In the genomic region with DNA sequence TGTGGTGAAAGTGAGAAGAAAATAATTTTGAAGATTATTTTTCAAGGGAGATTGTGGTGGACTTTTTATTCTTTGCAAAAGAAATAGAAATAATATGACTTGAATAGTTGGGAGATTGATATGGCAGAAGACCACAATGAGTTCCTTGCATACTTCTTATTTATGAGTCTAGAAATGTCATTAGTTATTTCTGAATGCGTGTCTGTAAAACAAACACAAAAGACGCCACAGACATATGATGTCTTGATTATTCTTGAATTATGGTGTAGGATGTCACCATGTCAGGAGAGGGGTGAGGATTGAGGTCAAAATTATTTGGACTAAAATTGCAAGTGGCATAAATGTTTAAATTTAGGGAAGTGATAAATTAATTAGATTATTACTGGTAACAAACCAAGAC, we compare ENCODE assay signal across 39 cellular contexts.
"Had no signal": no experiment of that assay in that cellular context is flagged by ENCODE, and none has a peak within 500 bp of the region (broad histone marks: within the 10 kb centered on the region; RNA-seq: fewer than 3 reads in every experiment).

No MANE protein-coding gene starts in this region.

- H3K36me3 Mint-ChIP-seq: activated naive CD4-positive, alpha-beta T cell treated with anti-CD3 and anti-CD28 coated beads, Interleukin-2, amount 10 ng/mL, durations not matched to agents 7 days and 5 days; activated naive CD4-positive, alpha-beta T cell treated with anti-CD3 and anti-CD28 coated beads, Interleukin-2, amount 50 U/mL, for 24 hours; activated naive CD4-positive, alpha-beta T cell treated with anti-CD3 and anti-CD28 coated beads, Interleukin-2, amount 50 U/mL, for 72 hours; activated naive CD8-positive, alpha-beta T cell; activated naive CD8-positive, alpha-beta T cell treated with anti-CD3 and anti-CD28 coated beads for 36 hours; activated naive CD8-positive, alpha-beta T cell treated with anti-CD3 and anti-CD28 coated beads, Interleukin-2, amount 10 ng/mL, durations not matched to agents 7 days and 5 days had no signal

- H3K27me3 ChIP-seq: adrenal gland, ascending aorta, body of pancreas, brain microvascular endothelial cell, breast epithelium, cardiac muscle cell had no signal

- H3K4me3 Mint-ChIP-seq: activated naive CD4-positive, alpha-beta T cell treated with anti-CD3 and anti-CD28 coated beads for 36 hours; activated naive CD4-positive, alpha-beta T cell treated with anti-CD3 and anti-CD28 coated beads, Interleukin-2, amount 10 ng/mL, durations not matched to agents 7 days and 5 days; activated naive CD4-positive, alpha-beta T cell treated with anti-CD3 and anti-CD28 coated beads, Interleukin-2, amount 50 U/mL, for 24 hours; activated naive CD8-positive, alpha-beta T cell; activated naive CD8-positive, alpha-beta T cell treated with anti-CD3 and anti-CD28 coated beads for 36 hours; activated naive CD8-positive, alpha-beta T cell treated with anti-CD3 and anti-CD28 coated beads, Interleukin-2, amount 10 ng/mL, durations not matched to agents 7 days and 5 days; activated naive CD8-positive, alpha-beta T cell treated with anti-CD3 and anti-CD28 coated beads, Interleukin-2, amount 50 U/mL, for 24 hours; activated T-cell treated with anti-CD3 and anti-CD28 coated beads, Interleukin-2, amount 50 U/mL, for 24 hours; activated T-cell treated with anti-CD3 and anti-CD28 coated beads, Interleukin-2, amount 50 U/mL, for 4 hours; activated T-cell treated with anti-CD3 and anti-CD28 coated beads, Interleukin-2, amount 50 U/mL, for 72 hours; activated T-helper 1 cell treated with anti-CD3 and anti-CD28 coated beads, Interleukin-12 subunit alpha, Interleukin-12 subunit beta, Interleukin-2, Interleukin-4 antibody, amounts not matched to agents 30 ng/mL and 10 ng/mL and 1 ng/mL, durations not matched to agents 14 hours and 24 hours and 36 hours; activated T-helper 17 cell treated with anti-CD3 and anti-CD28 coated beads, Interleukin-2, amount 50 U/mL, for 72 hours; brain; central memory CD8-positive, alpha-beta T cell had no signal

- FAIRE-seq: bronchial epithelial cell had no signal

- DNase-seq: activated effector memory CD4-positive, alpha-beta T cell treated with anti-CD3 and anti-CD28 coated beads, Interleukin-2, amount 50 U/mL, for 16 hours; activated effector memory CD4-positive, alpha-beta T cell treated with Interleukin-2 at 50 U/mL for 16 hours; activated gamma-delta T cell; activated gamma-delta T cell treated with Interleukin-2 at 50 U/mL for 16 hours; activated naive CD4-positive, alpha-beta T cell; activated naive CD4-positive, alpha-beta T cell treated with anti-CD3 and anti-CD28 coated beads for 36 hours; activated naive CD4-positive, alpha-beta T cell treated with anti-CD3 and anti-CD28 coated beads, Interleukin-2, amount 10 ng/mL, durations not matched to agents 7 days and 5 days; activated naive CD4-positive, alpha-beta T cell treated with anti-CD3 and anti-CD28 coated beads, Interleukin-2, amount 50 U/mL, for 16 hours; activated naive CD4-positive, alpha-beta T cell treated with Interleukin-2 at 50 U/mL for 16 hours; activated naive CD8-positive, alpha-beta T cell treated with anti-CD3 and anti-CD28 coated beads for 36 hours; activated naive CD8-positive, alpha-beta T cell treated with anti-CD3 and anti-CD28 coated beads, Interleukin-2, amount 10 ng/mL, durations not matched to agents 7 days and 5 days; activated naive CD8-positive, alpha-beta T cell treated with anti-CD3 and anti-CD28 coated beads, Interleukin-2, amount 50 U/mL, for 24 hours; activated T-cell treated with anti-CD3 and anti-CD28 coated beads, Interleukin-2, amount 50 U/mL, for 1 hour; activated T-cell treated with anti-CD3 and anti-CD28 coated beads, Interleukin-2, amount 50 U/mL, for 24 hours; activated T-cell treated with anti-CD3 and anti-CD28 coated beads, Interleukin-2, amount 50 U/mL, for 4 hours; activated T-cell treated with anti-CD3 and anti-CD28 coated beads, Interleukin-2, amount 50 U/mL, for 48 hours; activated T-cell treated with anti-CD3 and anti-CD28 coated beads, Interleukin-2, amount 50 U/mL, for 72 hours; adrenal gland; amniotic stem cell; amygdala; anterior cingulate cortex; aorta; body of pancreas; brain microvascular endothelial cell; caudate nucleus; central memory CD4-positive, alpha-beta T cell; cerebellar nuclear complex had no signal

- H3K4me1 Mint-ChIP-seq: activated naive CD4-positive, alpha-beta T cell treated with anti-CD3 and anti-CD28 coated beads, Interleukin-2, amount 10 ng/mL, durations not matched to agents 7 days and 5 days; activated naive CD4-positive, alpha-beta T cell treated with anti-CD3 and anti-CD28 coated beads, Interleukin-2, amount 50 U/mL, for 24 hours; activated naive CD8-positive, alpha-beta T cell treated with anti-CD3 and anti-CD28 coated beads for 36 hours; activated naive CD8-positive, alpha-beta T cell treated with anti-CD3 and anti-CD28 coated beads, Interleukin-2, amount 10 ng/mL, durations not matched to agents 7 days and 5 days; activated naive CD8-positive, alpha-beta T cell treated with anti-CD3 and anti-CD28 coated beads, Interleukin-2, amount 50 U/mL, for 24 hours; activated T-helper 17 cell treated with anti-CD3 and anti-CD28 coated beads, Interleukin-2, amount 50 U/mL, for 72 hours; brain; central memory CD8-positive, alpha-beta T cell had no signal

- H3K9me3 ChIP-seq: adrenal gland, ascending aorta, body of pancreas, breast epithelium had no signal

- H3K36me3 ChIP-seq: adrenal gland, ascending aorta, brain microvascular endothelial cell, breast epithelium, cardiac muscle cell had no signal

- H3K27ac Mint-ChIP-seq: activated naive CD4-positive, alpha-beta T cell treated with anti-CD3 and anti-CD28 coated beads for 36 hours; activated naive CD4-positive, alpha-beta T cell treated with anti-CD3 and anti-CD28 coated beads, Interleukin-2, amount 10 ng/mL, durations not matched to agents 7 days and 5 days; activated naive CD4-positive, alpha-beta T cell treated with anti-CD3 and anti-CD28 coated beads, Interleukin-2, amount 50 U/mL, for 24 hours; activated naive CD4-positive, alpha-beta T cell treated with anti-CD3 and anti-CD28 coated beads, Interleukin-2, amount 50 U/mL, for 72 hours; activated naive CD8-positive, alpha-beta T cell; activated naive CD8-positive, alpha-beta T cell treated with anti-CD3 and anti-CD28 coated beads for 36 hours; activated naive CD8-positive, alpha-beta T cell treated with anti-CD3 and anti-CD28 coated beads, Interleukin-2, amount 10 ng/mL, durations not matched to agents 7 days and 5 days; activated naive CD8-positive, alpha-beta T cell treated with anti-CD3 and anti-CD28 coated beads, Interleukin-2, amount 50 U/mL, for 24 hours; activated T-cell treated with anti-CD3 and anti-CD28 coated beads, Interleukin-2, amount 50 U/mL, for 24 hours; activated T-cell treated with anti-CD3 and anti-CD28 coated beads, Interleukin-2, amount 50 U/mL, for 72 hours; activated T-helper 1 cell treated with anti-CD3 and anti-CD28 coated beads, Interleukin-12 subunit alpha, Interleukin-12 subunit beta, Interleukin-2, Interleukin-4 antibody, amounts not matched to agents 30 ng/mL and 10 ng/mL and 1 ng/mL, durations not matched to agents 14 hours and 24 hours and 36 hours; activated T-helper 17 cell treated with anti-CD3 and anti-CD28 coated beads, Interleukin-2, amount 50 U/mL, for 72 hours; activated T-helper 2 cell treated with anti-CD3 and anti-CD28 coated beads, Interferon-gamma antibody, Interleukin-2, Interleukin-4, amounts not matched to agents 10 μg/mL and 5 μg/mL and 100 μg/mL, durations not matched to agents 14 hours and 24 hours and 36 hours; brain had no signal

- H3K9me3 Mint-ChIP-seq: activated naive CD4-positive, alpha-beta T cell treated with anti-CD3 and anti-CD28 coated beads, Interleukin-2, amount 10 ng/mL, durations not matched to agents 7 days and 5 days; activated naive CD4-positive, alpha-beta T cell treated with anti-CD3 and anti-CD28 coated beads, Interleukin-2, amount 50 U/mL, for 24 hours; activated naive CD8-positive, alpha-beta T cell treated with anti-CD3 and anti-CD28 coated beads for 36 hours; activated naive CD8-positive, alpha-beta T cell treated with anti-CD3 and anti-CD28 coated beads, Interleukin-2, amount 10 ng/mL, durations not matched to agents 7 days and 5 days; activated naive CD8-positive, alpha-beta T cell treated with anti-CD3 and anti-CD28 coated beads, Interleukin-2, amount 50 U/mL, for 24 hours; activated T-cell treated with anti-CD3 and anti-CD28 coated beads, Interleukin-2, amount 50 U/mL, for 24 hours; activated T-cell treated with anti-CD3 and anti-CD28 coated beads, Interleukin-2, amount 50 U/mL, for 4 hours; activated T-helper 17 cell treated with anti-CD3 and anti-CD28 coated beads, Interleukin-2, amount 50 U/mL, for 72 hours; activated T-helper 2 cell treated with anti-CD3 and anti-CD28 coated beads, Interferon-gamma antibody, Interleukin-2, Interleukin-4, amounts not matched to agents 10 μg/mL and 5 μg/mL and 100 μg/mL, durations not matched to agents 14 hours and 24 hours and 36 hours; central memory CD8-positive, alpha-beta T cell had no signal

- ATAC-seq: activated naive CD4-positive, alpha-beta T cell treated with anti-CD3 and anti-CD28 coated beads, Interleukin-2, amount 50 U/mL, for 72 hours; activated naive CD8-positive, alpha-beta T cell treated with anti-CD3 and anti-CD28 coated beads, Interleukin-2, amount 50 U/mL, for 24 hours; activated T-cell treated with anti-CD3 and anti-CD28 coated beads, Interleukin-2, amount 50 U/mL, for 4 hours; activated T-cell treated with anti-CD3 and anti-CD28 coated beads, Interleukin-2, amount 50 U/mL, for 72 hours; activated T-helper 17 cell treated with anti-CD3 and anti-CD28 coated beads, Interleukin-2, amount 50 U/mL, for 72 hours; body of pancreas had no signal

- H3K27ac ChIP-seq: adrenal gland, ascending aorta, body of pancreas, brain microvascular endothelial cell, breast epithelium, cardiac muscle cell had no signal

- H3K4me3 ChIP-seq: adrenal gland, ascending aorta, body of pancreas, breast epithelium, cardiac muscle cell had no signal

- H3K27me3 Mint-ChIP-seq: activated naive CD4-positive, alpha-beta T cell treated with anti-CD3 and anti-CD28 coated beads, Interleukin-2, amount 10 ng/mL, durations not matched to agents 7 days and 5 days had no signal

- H3K4me1 ChIP-seq: adrenal gland, body of pancreas, breast epithelium had no signal
